In the genomic region with DNA sequence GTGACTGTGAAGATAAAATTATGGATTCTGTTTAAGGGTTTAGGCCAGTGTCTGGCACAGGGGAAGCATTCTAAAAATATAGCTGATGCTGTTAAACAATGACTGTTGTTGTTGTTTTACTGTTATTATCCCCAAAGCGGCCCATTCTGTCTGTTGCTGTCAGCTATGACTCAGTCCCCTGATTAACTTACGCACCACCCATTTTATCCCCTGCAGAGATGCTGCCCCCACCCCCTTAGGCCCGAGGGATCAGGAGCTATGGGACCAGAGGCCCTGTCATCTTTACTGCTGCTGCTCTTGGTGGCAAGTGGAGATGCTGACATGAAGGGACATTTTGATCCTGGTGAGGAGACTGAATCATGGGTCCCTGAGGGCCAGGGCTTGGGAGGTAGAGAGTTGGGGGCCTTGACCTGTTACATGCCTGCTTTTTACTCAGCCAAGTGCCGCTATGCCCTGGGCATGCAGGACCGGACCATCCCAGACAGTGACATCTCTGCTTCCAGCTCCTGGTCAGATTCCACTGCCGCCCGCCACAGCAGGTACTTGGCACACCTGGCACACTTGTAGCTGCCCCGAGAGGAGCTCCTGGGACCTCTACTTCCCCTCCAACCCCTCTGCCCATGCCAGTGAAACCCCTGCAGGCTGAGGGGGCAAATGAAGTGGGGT, we compare ENCODE assay signal across 2 cellular contexts.
TF ChIP-seq lines count a peak whose summit lies in the region.

No MANE protein-coding gene starts in this region.

TF ChIP-seq in IMR-90, 13 proteins besides CTCF, POLR2A, EP300 and RAD21:
- TF ChIP-seq FOS (IDR thresholded peaks at IDR 0.05; ENCODE audit: low read depth, low read length) (peak; percentile 63; the same call in 1 of the 2 replicates), MAZ (IDR thresholded peaks at IDR 0.05; ENCODE audit: borderline replicate concordance, low read depth, low read length) (0 out of 2 replicates have a peak, but pooled peaks have one; percentile 30), CEBPB (IDR thresholded peaks at IDR 0.05; ENCODE audit: low read depth, low read length) (no peak), NFE2L2 (IDR thresholded peaks at IDR 0.05; ENCODE audit: low read depth, low read length) (no peak), RFX5 (IDR thresholded peaks at IDR 0.05; ENCODE audit: low read depth, low read length) (no peak)
TF ChIP-seq in IMR-90: peak in this region for 2.

TF ChIP-seq in H1, 55 proteins besides CTCF, POLR2A, EP300 and RAD21:
- no peak for TF ChIP-seq EZH2 (IDR thresholded peaks at IDR 0.05; ENCODE audit: low read depth, low read length, severe bottlenecking)
- TF ChIP-seq SIRT6 (IDR thresholded peaks at IDR 0.05; ENCODE audit: low read length): no peak
- no peak for TF ChIP-seq CTBP2 (IDR thresholded peaks at IDR 0.05; ENCODE audit: borderline replicate concordance, insufficient read depth, insufficient read length, low read length)
- no peak for TF ChIP-seq CHD1 (IDR thresholded peaks at IDR 0.05; ENCODE audit: low read depth, low read length)
- TF ChIP-seq SP1 (IDR thresholded peaks at IDR 0.05; ENCODE audit: low read depth, low read length): no peak
- TF ChIP-seq ZNF274 (IDR thresholded peaks at IDR 0.05; ENCODE audit: borderline replicate concordance, extremely low read depth, low read length): no peak
- TF ChIP-seq CHD2 (IDR thresholded peaks at IDR 0.05; ENCODE audit: low read length): no peak
- no peak for TF ChIP-seq SP2 (IDR thresholded peaks at IDR 0.05; ENCODE audit: low read length)
- no peak for TF ChIP-seq CREB1 (IDR thresholded peaks at IDR 0.05)
